In genomic region chr22:48418831-48419230, GRCh38 we compare ENCODE assay signal across 38 cellular contexts.
"Had no signal": no experiment of that assay in that cellular context is flagged by ENCODE, and none has a peak within 500 bp of the region (broad histone marks: within the 10 kb centered on the region; RNA-seq: fewer than 3 reads in every experiment).

No MANE protein-coding gene starts in this region.

- H3K27ac Mint-ChIP-seq: activated CD4-positive, alpha-beta memory T cell treated with anti-CD3 and anti-CD28 coated beads, Interleukin-2, amount 10 ng/mL, durations not matched to agents 7 days and 5 days; activated CD4-positive, alpha-beta T cell treated with anti-CD3 and anti-CD28 coated beads for 36 hours; activated CD4-positive, alpha-beta T cell treated with anti-CD3 and anti-CD28 coated beads, Interleukin-2, amount 10 ng/mL, durations not matched to agents 7 days and 5 days; activated CD8-positive, alpha-beta memory T cell treated with anti-CD3 and anti-CD28 coated beads, Interleukin-2, amount 10 ng/mL, durations not matched to agents 7 days and 5 days; activated CD8-positive, alpha-beta T cell treated with anti-CD3 and anti-CD28 coated beads, Interleukin-2, amount 10 ng/mL, durations not matched to agents 7 days and 5 days; activated naive CD4-positive, alpha-beta T cell treated with anti-CD3 and anti-CD28 coated beads, Interleukin-2, amount 10 ng/mL, durations not matched to agents 7 days and 5 days; activated naive CD4-positive, alpha-beta T cell treated with anti-CD3 and anti-CD28 coated beads, Interleukin-2, amount 50 U/mL, for 24 hours; activated naive CD8-positive, alpha-beta T cell; activated naive CD8-positive, alpha-beta T cell treated with anti-CD3 and anti-CD28 coated beads, Interleukin-2, amount 10 ng/mL, durations not matched to agents 7 days and 5 days; activated naive CD8-positive, alpha-beta T cell treated with anti-CD3 and anti-CD28 coated beads, Interleukin-2, amount 50 U/mL, for 24 hours; activated T-cell treated with anti-CD3 and anti-CD28 coated beads, Interleukin-2, amount 50 U/mL, for 24 hours; activated T-helper 2 cell treated with anti-CD3 and anti-CD28 coated beads, Interferon-gamma antibody, Interleukin-2, Interleukin-4, amounts not matched to agents 10 μg/mL and 5 μg/mL and 100 μg/mL, durations not matched to agents 14 hours and 24 hours and 36 hours; T-helper 1 cell treated with Interleukin-12 subunit alpha and Interleukin-12 subunit beta and Interleukin-4 antibody, amounts not matched to agents 30 μg/mL and 1 μg/mL, for 36 hours; T-helper 2 cell treated with Interferon-gamma antibody and Interleukin-4, amounts not matched to agents 5 μg/mL and 100 μg/mL, for 36 hours; WTC11 had no signal

- H3K4me1 ChIP-seq: ascending aorta, body of pancreas, breast epithelium had no signal

- H3K4me3 ChIP-seq: ascending aorta, body of pancreas, breast epithelium had no signal

- DNase-seq: activated CD4-positive, alpha-beta memory T cell treated with anti-CD3 and anti-CD28 coated beads, Interleukin-2, amount 10 ng/mL, durations not matched to agents 7 days and 5 days; activated CD4-positive, alpha-beta T cell treated with anti-CD3 and anti-CD28 coated beads for 1 hour; activated CD4-positive, alpha-beta T cell treated with anti-CD3 and anti-CD28 coated beads for 36 hours; activated CD4-positive, alpha-beta T cell treated with anti-CD3 and anti-CD28 coated beads for 48 hours; activated CD4-positive, alpha-beta T cell treated with anti-CD3 and anti-CD28 coated beads, Interleukin-2, amount 10 ng/mL, durations not matched to agents 7 days and 5 days; activated CD4-positive, alpha-beta T cell treated with anti-CD3 and anti-CD28 coated beads, Interleukin-2, amount 50 U/mL, for 48 hours; activated CD4-positive, CD25-positive, alpha-beta regulatory T cell; activated CD8-positive, alpha-beta memory T cell treated with anti-CD3 and anti-CD28 coated beads for 24 hours; activated CD8-positive, alpha-beta memory T cell treated with anti-CD3 and anti-CD28 coated beads, Interleukin-2, amount 10 ng/mL, durations not matched to agents 7 days and 5 days; activated CD8-positive, alpha-beta memory T cell treated with anti-CD3 and anti-CD28 coated beads, Interleukin-2, amount 50 U/mL, for 48 hours; activated CD8-positive, alpha-beta T cell treated with anti-CD3 and anti-CD28 coated beads, Interleukin-2, amount 10 ng/mL, durations not matched to agents 7 days and 5 days; activated effector memory CD4-positive, alpha-beta T cell treated with Interleukin-2 at 50 U/mL for 16 hours; activated gamma-delta T cell; activated naive CD4-positive, alpha-beta T cell treated with anti-CD3 and anti-CD28 coated beads, Interleukin-2, amount 10 ng/mL, durations not matched to agents 7 days and 5 days; activated naive CD4-positive, alpha-beta T cell treated with Interleukin-2 at 50 U/mL for 16 hours; activated naive CD8-positive, alpha-beta T cell treated with anti-CD3 and anti-CD28 coated beads, Interleukin-2, amount 10 ng/mL, durations not matched to agents 7 days and 5 days; activated naive CD8-positive, alpha-beta T cell treated with anti-CD3 and anti-CD28 coated beads, Interleukin-2, amount 50 U/mL, for 24 hours; activated T-cell treated with anti-CD3 and anti-CD28 coated beads, Interleukin-2, amount 50 U/mL, for 24 hours; activated T-cell treated with anti-CD3 and anti-CD28 coated beads, Interleukin-2, amount 50 U/mL, for 48 hours; amygdala; anterior cingulate cortex; body of pancreas; brain microvascular endothelial cell; central memory CD4-positive, alpha-beta T cell; SW 1271; T-helper 1 cell; T-helper 2 cell; T-helper 9 cell had no signal

- H3K9me3 Mint-ChIP-seq: activated CD4-positive, alpha-beta memory T cell treated with anti-CD3 and anti-CD28 coated beads, Interleukin-2, amount 10 ng/mL, durations not matched to agents 7 days and 5 days; activated CD4-positive, alpha-beta T cell treated with anti-CD3 and anti-CD28 coated beads, Interleukin-2, amount 10 ng/mL, durations not matched to agents 7 days and 5 days; activated naive CD4-positive, alpha-beta T cell treated with anti-CD3 and anti-CD28 coated beads, Interleukin-2, amount 10 ng/mL, durations not matched to agents 7 days and 5 days; activated naive CD4-positive, alpha-beta T cell treated with anti-CD3 and anti-CD28 coated beads, Interleukin-2, amount 50 U/mL, for 24 hours; activated naive CD8-positive, alpha-beta T cell treated with anti-CD3 and anti-CD28 coated beads, Interleukin-2, amount 10 ng/mL, durations not matched to agents 7 days and 5 days; activated naive CD8-positive, alpha-beta T cell treated with anti-CD3 and anti-CD28 coated beads, Interleukin-2, amount 50 U/mL, for 24 hours; activated T-cell treated with anti-CD3 and anti-CD28 coated beads, Interleukin-2, amount 50 U/mL, for 24 hours; activated T-helper 2 cell treated with anti-CD3 and anti-CD28 coated beads, Interferon-gamma antibody, Interleukin-2, Interleukin-4, amounts not matched to agents 10 μg/mL and 5 μg/mL and 100 μg/mL, durations not matched to agents 14 hours and 24 hours and 36 hours; T-helper 1 cell treated with Interleukin-12 subunit alpha and Interleukin-12 subunit beta and Interleukin-4 antibody, amounts not matched to agents 30 μg/mL and 1 μg/mL, for 36 hours; T-helper 2 cell treated with Interferon-gamma antibody and Interleukin-4, amounts not matched to agents 5 μg/mL and 100 μg/mL, for 36 hours; WTC11 had no signal

- H3K27me3 Mint-ChIP-seq: activated CD4-positive, alpha-beta memory T cell treated with anti-CD3 and anti-CD28 coated beads, Interleukin-2, amount 10 ng/mL, durations not matched to agents 7 days and 5 days; activated CD4-positive, alpha-beta T cell treated with anti-CD3 and anti-CD28 coated beads, Interleukin-2, amount 10 ng/mL, durations not matched to agents 7 days and 5 days; activated CD8-positive, alpha-beta memory T cell treated with anti-CD3 and anti-CD28 coated beads, Interleukin-2, amount 10 ng/mL, durations not matched to agents 7 days and 5 days; activated naive CD4-positive, alpha-beta T cell treated with anti-CD3 and anti-CD28 coated beads, Interleukin-2, amount 10 ng/mL, durations not matched to agents 7 days and 5 days; activated naive CD4-positive, alpha-beta T cell treated with anti-CD3 and anti-CD28 coated beads, Interleukin-2, amount 50 U/mL, for 24 hours had no signal

- H3K36me3 Mint-ChIP-seq: activated CD8-positive, alpha-beta memory T cell treated with anti-CD3 and anti-CD28 coated beads, Interleukin-2, amount 10 ng/mL, durations not matched to agents 7 days and 5 days; activated naive CD4-positive, alpha-beta T cell treated with anti-CD3 and anti-CD28 coated beads, Interleukin-2, amount 10 ng/mL, durations not matched to agents 7 days and 5 days; activated naive CD4-positive, alpha-beta T cell treated with anti-CD3 and anti-CD28 coated beads, Interleukin-2, amount 50 U/mL, for 24 hours; activated naive CD8-positive, alpha-beta T cell; activated naive CD8-positive, alpha-beta T cell treated with anti-CD3 and anti-CD28 coated beads, Interleukin-2, amount 10 ng/mL, durations not matched to agents 7 days and 5 days; WTC11 had no signal

- H3K36me3 ChIP-seq: ascending aorta, brain microvascular endothelial cell, breast epithelium had no signal

- H3K27me3 ChIP-seq: ascending aorta, body of pancreas, brain microvascular endothelial cell had no signal

- H3K27ac ChIP-seq: ascending aorta, body of pancreas, brain microvascular endothelial cell, breast epithelium, VCaP had no signal

- H3K4me3 Mint-ChIP-seq: activated CD4-positive, alpha-beta memory T cell treated with anti-CD3 and anti-CD28 coated beads, Interleukin-2, amount 10 ng/mL, durations not matched to agents 7 days and 5 days; activated CD4-positive, alpha-beta T cell treated with anti-CD3 and anti-CD28 coated beads for 36 hours; activated CD4-positive, alpha-beta T cell treated with anti-CD3 and anti-CD28 coated beads, Interleukin-2, amount 10 ng/mL, durations not matched to agents 7 days and 5 days; activated CD8-positive, alpha-beta memory T cell treated with anti-CD3 and anti-CD28 coated beads, Interleukin-2, amount 10 ng/mL, durations not matched to agents 7 days and 5 days; activated CD8-positive, alpha-beta T cell treated with anti-CD3 and anti-CD28 coated beads, Interleukin-2, amount 10 ng/mL, durations not matched to agents 7 days and 5 days; activated naive CD4-positive, alpha-beta T cell treated with anti-CD3 and anti-CD28 coated beads, Interleukin-2, amount 10 ng/mL, durations not matched to agents 7 days and 5 days; activated naive CD4-positive, alpha-beta T cell treated with anti-CD3 and anti-CD28 coated beads, Interleukin-2, amount 50 U/mL, for 24 hours; activated naive CD8-positive, alpha-beta T cell; activated naive CD8-positive, alpha-beta T cell treated with anti-CD3 and anti-CD28 coated beads, Interleukin-2, amount 10 ng/mL, durations not matched to agents 7 days and 5 days; activated naive CD8-positive, alpha-beta T cell treated with anti-CD3 and anti-CD28 coated beads, Interleukin-2, amount 50 U/mL, for 24 hours; activated T-cell treated with anti-CD3 and anti-CD28 coated beads, Interleukin-2, amount 50 U/mL, for 24 hours; T-helper 1 cell treated with Interleukin-12 subunit alpha and Interleukin-12 subunit beta and Interleukin-4 antibody, amounts not matched to agents 30 μg/mL and 1 μg/mL, for 36 hours; T-helper 2 cell treated with Interferon-gamma antibody and Interleukin-4, amounts not matched to agents 5 μg/mL and 100 μg/mL, for 36 hours; WTC11 had no signal

- H3K9me3 ChIP-seq: ascending aorta, body of pancreas, breast epithelium had no signal

- H3K4me1 Mint-ChIP-seq: activated CD4-positive, alpha-beta memory T cell treated with anti-CD3 and anti-CD28 coated beads, Interleukin-2, amount 10 ng/mL, durations not matched to agents 7 days and 5 days; activated CD4-positive, alpha-beta T cell treated with anti-CD3 and anti-CD28 coated beads for 36 hours; activated CD4-positive, alpha-beta T cell treated with anti-CD3 and anti-CD28 coated beads, Interleukin-2, amount 10 ng/mL, durations not matched to agents 7 days and 5 days; activated CD8-positive, alpha-beta memory T cell treated with anti-CD3 and anti-CD28 coated beads, Interleukin-2, amount 10 ng/mL, durations not matched to agents 7 days and 5 days; activated naive CD4-positive, alpha-beta T cell treated with anti-CD3 and anti-CD28 coated beads, Interleukin-2, amount 10 ng/mL, durations not matched to agents 7 days and 5 days; activated naive CD4-positive, alpha-beta T cell treated with anti-CD3 and anti-CD28 coated beads, Interleukin-2, amount 50 U/mL, for 24 hours; activated naive CD8-positive, alpha-beta T cell treated with anti-CD3 and anti-CD28 coated beads, Interleukin-2, amount 10 ng/mL, durations not matched to agents 7 days and 5 days; activated naive CD8-positive, alpha-beta T cell treated with anti-CD3 and anti-CD28 coated beads, Interleukin-2, amount 50 U/mL, for 24 hours had no signal

- ATAC-seq: activated CD4-positive, alpha-beta T cell treated with anti-CD3 and anti-CD28 coated beads for 36 hours; activated CD4-positive, CD25-positive, alpha-beta regulatory T cell treated with anti-CD3 and anti-CD28 coated beads, Interleukin-2, amount 50 U/mL, for 24 hours; activated CD8-positive, alpha-beta memory T cell treated with anti-CD3 and anti-CD28 coated beads, Interleukin-2, amount 10 ng/mL, durations not matched to agents 7 days and 5 days; activated CD8-positive, alpha-beta T cell treated with anti-CD3 and anti-CD28 coated beads, Interleukin-2, amount 10 ng/mL, durations not matched to agents 7 days and 5 days; activated naive CD8-positive, alpha-beta T cell treated with anti-CD3 and anti-CD28 coated beads, Interleukin-2, amount 50 U/mL, for 24 hours; body of pancreas; WTC11 had no signal
